In genomic region chr6:27754408-27754782, GRCh38 we compare ENCODE assay signal across 8 cellular contexts.
DNase-seq lines count a peak whose midpoint lies in the region; ATAC-seq and TF ChIP-seq lines count a peak whose summit lies in the region.

No MANE protein-coding gene starts in this region.

- no peak for DNase-seq in IMR-90
- DNase-seq in naive thymus-derived CD4-positive, alpha-beta T cell, result no peak
- DNase-seq in effector memory CD4-positive, alpha-beta T cell, result no peak
- no peak for DNase-seq in RKO (ENCODE audit: low spot score)
- no peak for DNase-seq in NCI-H2081 (lab: John Stamatoyannopoulos, UW)

- BruUV-seq in IMR-90 (replicated peaks; lab: Mats Ljungman, UMichigan), result no TSS peak

- CTCF ChIA-PET in IMR-90 (lab: Yijun Ruan, JAX), result interaction anchor here (0.8 to 2.4 kb wide), 2 partner anchors 18 to 1094 kb away, joined by 3 to 9 read pairs; no protein-coding TSS in a partner anchor
- CTCF ChIA-PET in naive thymus-derived CD4-positive, alpha-beta T cell (lab: Charles Lee), result interaction anchor here (0.6 to 2.2 kb wide), 5 partner anchors 18 to 577 kb away, joined by 3 to 13 read pairs (median 4); no protein-coding TSS in a partner anchor

- peaks cover 42% of the 10 kb centered on the region for H3K27me3 Mint-ChIP-seq in brain
- peaks cover 0 to 8% (median 0%) of the 10 kb centered on the region in 5 donors for H3K27me3 Mint-ChIP-seq in naive thymus-derived CD4-positive, alpha-beta T cell

- H2AFZ ChIP-seq in IMR-90 (replicated peaks; ENCODE audit: low read length, poor library complexity), result no peak overlapping the region

- H3K9ac ChIP-seq in BLaER1 (no peak overlapping the region; the same call in 1 of the 2 replicates), IMR-90 (ENCODE audit: low read depth, low read length) (no peak overlapping the region)

- no peaks in the 10 kb centered on the region for H3K36me3 ChIP-seq in BLaER1
- H3K36me3 ChIP-seq in IMR-90 (ENCODE audit: control insufficient read depth, insufficient read depth, low read length), result no peaks in the 10 kb centered on the region
- no peaks in the 10 kb centered on the region for H3K36me3 ChIP-seq in naive thymus-derived CD4-positive, alpha-beta T cell (ENCODE audit: control insufficient read depth in 2 of 3, insufficient read depth in 3 of 3, low read length in 3 of 3)
- H3K36me3 ChIP-seq in effector memory CD4-positive, alpha-beta T cell (ENCODE audit: control insufficient read depth, insufficient read depth, low read length), result no peaks in the 10 kb centered on the region

- WGBS in IMR-90 (ENCODE audit: extremely low coverage in 2 of 2, insufficient read length in 1 of 2), 2 experiments, result no CpG with 5 or more reads among the region's 1 CpG

- peak overlapping the region; percentile 90 to 99 (median 95) for H3K4me3 Mint-ChIP-seq in brain
- peak overlapping the region in 9 of 10 donors; percentile 46 to 95 (median 92) for H3K4me3 Mint-ChIP-seq in naive thymus-derived CD4-positive, alpha-beta T cell

- H2BK15ac ChIP-seq in IMR-90 (ENCODE audit: low read depth, low read length), result no peak overlapping the region

- intact Hi-C loops in IMR-90 (cut with micrococcal nuclease), result loop anchor here (5.0 kb wide), 6 partner anchors 87 to 472 kb away; partner anchors contain the start of gene ZNF184
- intact Hi-C loops in naive thymus-derived CD4-positive, alpha-beta T cell (cut with micrococcal nuclease), result loop anchor here (5.0 to 10.0 kb wide), 9 partner anchors 137 to 1732 kb away; partner anchors contain the start of genes POM121L2 (in 1 of the 2), ZSCAN23 (in 1 of the 2) and ZSCAN31 (in 1 of the 2)

- ATAC-seq in IMR-90 (ENCODE audit: low read depth), result no peak
- ATAC-seq in naive thymus-derived CD4-positive, alpha-beta T cell, result no peak
- no peak for ATAC-seq in GM21529 (IDR thresholded peaks at IDR 0.05; ENCODE audit: unreplicated experiment)

- dilution Hi-C loops in IMR-90 (cut with HindIII; ENCODE audit: low sequenced_read_pairs, unreplicated experiment), result no loop called here

- H3K27me3 ChIP-seq in BLaER1 (no peaks in the 10 kb centered on the region), IMR-90 (ENCODE audit: control insufficient read depth, insufficient read depth, low read length) (peaks cover 7% of the 10 kb centered on the region)
- no peaks in the 10 kb centered on the region for H3K27me3 ChIP-seq in naive thymus-derived CD4-positive, alpha-beta T cell (ENCODE audit: control insufficient read depth in 2 of 2, insufficient read depth in 2 of 2, low read length in 2 of 2)
- H3K27me3 ChIP-seq in effector memory CD4-positive, alpha-beta T cell (replicated peaks; ENCODE audit: control insufficient read depth, insufficient read depth, low read length, poor library complexity, severe bottlenecking), result no peaks in the 10 kb centered on the region

- H3K9me1 ChIP-seq in IMR-90 (ENCODE audit: insufficient read depth, low read length), result no peaks in the 10 kb centered on the region

- H2BK20ac ChIP-seq in IMR-90 (ENCODE audit: low read depth, low read length), result no peak overlapping the region

- H3K4ac ChIP-seq in IMR-90 (ENCODE audit: low read depth, low read length), result no peak overlapping the region

- no peak overlapping the region for H3K23ac ChIP-seq in IMR-90 (ENCODE audit: low read depth, low read length)

- H3K14ac ChIP-seq in IMR-90 (replicated peaks; ENCODE audit: low read depth, low read length), result no peak overlapping the region

- peak overlapping the region in 1 of 5 experiments; percentile 73 for H3K27ac Mint-ChIP-seq in brain
- peak overlapping the region in 8 of 9 donors; percentile 7 to 99 (median 88) for H3K27ac Mint-ChIP-seq in naive thymus-derived CD4-positive, alpha-beta T cell

- H3K27ac ChIP-seq in BLaER1, result no peak overlapping the region
- no peak overlapping the region for H3K27ac ChIP-seq in IMR-90 (ENCODE audit: insufficient read depth, low read length)
- H3K27ac ChIP-seq in naive thymus-derived CD4-positive, alpha-beta T cell (ENCODE audit: low read depth, low read length), result no peak overlapping the region
- no peak overlapping the region for H3K27ac ChIP-seq in effector memory CD4-positive, alpha-beta T cell (ENCODE audit: insufficient read depth, low read length, poor library complexity, severe bottlenecking)

- H4K91ac ChIP-seq in IMR-90 (ENCODE audit: insufficient read depth, low read depth, low read length), result no peak overlapping the region

- in situ Hi-C loops in IMR-90 (cut with MboI; ENCODE audit: low sequenced_read_pairs), result loop anchor here (5.0 kb wide), 1 partner anchor 237 kb away; no protein-coding TSS in a partner anchor

- no peak overlapping the region for H3K18ac ChIP-seq in IMR-90 (ENCODE audit: low read depth, low read length)

- POLR2A ChIA-PET in IMR-90 (lab: Charles Lee; ENCODE audit: unreplicated experiment), result interaction anchor here (0.5 kb wide), 1 partner anchor 216 kb away, joined by 3 read pairs; no protein-coding TSS in a partner anchor
- POLR2A ChIA-PET in naive thymus-derived CD4-positive, alpha-beta T cell (lab: Charles Lee), result interaction anchor here (0.6 to 3.6 kb wide), 13 partner anchors 53 to 1743 kb away, joined by 3 to 32 read pairs (median 5); partner anchors contain the start of gene TRIM27

- H3K4me1 Mint-ChIP-seq in brain, result peaks cover 14% of the 10 kb centered on the region
- H3K4me1 Mint-ChIP-seq in naive thymus-derived CD4-positive, alpha-beta T cell, result peaks cover 17 to 58% (median 42%) of the 10 kb centered on the region in 7 donors

- H3K79me1 ChIP-seq in IMR-90 (ENCODE audit: low read depth in 1 of 2, low read length in 2 of 2), result no peaks in the 10 kb centered on the region

- H3K56ac ChIP-seq in IMR-90 (ENCODE audit: extremely low read depth, insufficient read depth, low read length), result no peak overlapping the region

- TF ChIP-seq CTCF in IMR-90 (conservative IDR thresholded peaks at IDR 0.05; ENCODE audit: low read depth, low read length) (no peak), brain (conservative IDR thresholded peaks at IDR 0.05) (no peak)

- no peak overlapping the region for H2BK120ac ChIP-seq in IMR-90 (ENCODE audit: low read depth, low read length)

- H3K9me3 Mint-ChIP-seq in brain, result peaks cover 0 to 9% (median 0%) of the 10 kb centered on the region in 5 experiments
- peaks cover 0 to 11% (median 0%) of the 10 kb centered on the region in 11 donors for H3K9me3 Mint-ChIP-seq in naive thymus-derived CD4-positive, alpha-beta T cell

- H4K20me1 ChIP-seq in BLaER1, result no peaks in the 10 kb centered on the region
- H4K20me1 ChIP-seq in IMR-90 (ENCODE audit: insufficient read depth, low read length), result no peaks in the 10 kb centered on the region

- H2AK5ac ChIP-seq in IMR-90 (ENCODE audit: low read depth, low read length), result no peak overlapping the region

- no peaks in the 10 kb centered on the region for H3K36me3 Mint-ChIP-seq in brain
- peaks cover 0 to 6% (median 0%) of the 10 kb centered on the region in 5 donors for H3K36me3 Mint-ChIP-seq in naive thymus-derived CD4-positive, alpha-beta T cell

- peak overlapping the region; percentile 68 for H3K4me2 ChIP-seq in BLaER1
- H3K4me2 ChIP-seq in IMR-90 (ENCODE audit: low read depth, low read length), result peak overlapping the region; percentile 83; the same call in 1 of the 2 replicates

- TF ChIP-seq RAD21 in IMR-90 (IDR thresholded peaks at IDR 0.05; ENCODE audit: low read length), result no peak

- no peak overlapping the region for H2AK9ac ChIP-seq in IMR-90 (replicated peaks; ENCODE audit: low read depth, low read length, poor library complexity)

- TF ChIP-seq POLR2A in IMR-90 (IDR thresholded peaks at IDR 0.05; ENCODE audit: low read depth, low read length), result no peak

- H3K4me1 ChIP-seq in BLaER1, result peaks cover 33% of the 10 kb centered on the region
- H3K4me1 ChIP-seq in IMR-90 (ENCODE audit: control insufficient read depth, insufficient read depth, low read length), result no peaks in the 10 kb centered on the region
- H3K4me1 ChIP-seq in naive thymus-derived CD4-positive, alpha-beta T cell (ENCODE audit: control insufficient read depth in 2 of 2, insufficient read depth in 2 of 2, low read length in 2 of 2), result peaks cover 6 to 20% of the 10 kb centered on the region in 2 donors
- peaks cover 7% of the 10 kb centered on the region for H3K4me1 ChIP-seq in effector memory CD4-positive, alpha-beta T cell (ENCODE audit: control insufficient read depth, insufficient read depth, low read length, poor library complexity, severe bottlenecking)

- H4K8ac ChIP-seq in IMR-90 (ENCODE audit: low read depth in 2 of 2, low read length in 2 of 2), result no peak overlapping the region

- no peaks in the 10 kb centered on the region for H3K9me3 ChIP-seq in BLaER1
- H3K9me3 ChIP-seq in IMR-90 (ENCODE audit: control insufficient read depth, insufficient read depth, low read length), result no peaks in the 10 kb centered on the region
- H3K9me3 ChIP-seq in naive thymus-derived CD4-positive, alpha-beta T cell (ENCODE audit: control insufficient read depth in 2 of 3, low read length in 3 of 3), result no peaks in the 10 kb centered on the region
- no peaks in the 10 kb centered on the region for H3K9me3 ChIP-seq in effector memory CD4-positive, alpha-beta T cell (ENCODE audit: control insufficient read depth, low read length)

- H3K4me3 ChIP-seq in BLaER1, result peak overlapping the region; percentile 78
- H3K4me3 ChIP-seq in IMR-90 (ENCODE audit: insufficient read depth, low read depth, low read length), result peak overlapping the region; percentile 58; the same call in 1 of the 2 replicates
- H3K4me3 ChIP-seq in naive thymus-derived CD4-positive, alpha-beta T cell (ENCODE audit: low read length), result peak overlapping the region; percentile 80
- no peak overlapping the region for H3K4me3 ChIP-seq in effector memory CD4-positive, alpha-beta T cell (ENCODE audit: insufficient read depth, low read depth, low read length, poor library complexity, severe bottlenecking)

- H4K5ac ChIP-seq in IMR-90 (ENCODE audit: low read depth, low read length), result no peak overlapping the region

- H2BK5ac ChIP-seq in IMR-90 (ENCODE audit: low read depth, low read length, poor library complexity, severe bottlenecking), result no peak overlapping the region

TF ChIP-seq in IMR-90, 13 proteins besides CTCF, POLR2A, EP300 and RAD21:
- TF ChIP-seq MAZ (IDR thresholded peaks at IDR 0.05; ENCODE audit: borderline replicate concordance, low read depth, low read length), result no peak
- no peak for TF ChIP-seq ELK1 (IDR thresholded peaks at IDR 0.05; ENCODE audit: borderline replicate concordance, low read depth, low read length)
